In the genomic region with DNA sequence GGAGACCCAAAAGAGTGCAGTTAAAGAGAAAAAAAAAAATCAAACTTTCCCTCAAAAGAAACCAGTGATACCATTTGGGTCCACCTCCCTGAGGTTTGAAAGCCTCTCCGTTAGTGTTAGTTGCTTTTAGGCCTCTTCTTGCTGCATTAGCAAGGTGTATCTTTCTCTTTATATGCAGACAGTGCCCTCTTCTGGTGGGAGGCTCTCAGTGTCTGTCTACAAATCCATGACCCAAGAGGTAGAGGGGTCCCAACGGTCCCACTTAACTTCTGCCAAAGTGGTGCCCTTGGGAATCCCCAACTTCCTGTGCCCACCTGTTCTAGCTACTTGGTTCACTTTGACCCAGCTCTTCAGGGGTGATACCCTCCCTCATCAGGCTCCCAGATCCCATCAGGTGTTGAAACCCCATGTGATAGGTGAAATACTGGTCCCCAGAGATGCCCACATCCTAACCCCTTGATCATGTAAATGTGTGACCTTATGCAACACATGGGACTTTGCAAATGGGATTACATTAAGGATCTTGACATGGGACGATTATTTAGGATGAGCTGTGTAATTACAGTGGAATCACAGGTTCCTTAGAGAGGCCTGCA, we compare ENCODE assay signal across 8 cellular contexts.
DNase-seq lines count a peak whose midpoint lies in the region; ATAC-seq, FAIRE-seq and TF ChIP-seq lines count a peak whose summit lies in the region.

No MANE protein-coding gene starts in this region.

- DNase-seq in AG20443 (ENCODE audit: low spot score) (peak; percentile 38), keratinocyte (ENCODE audit: low read depth, low spot score) (no peak), tibial artery (peak in 1 of 2 donors; percentile 24), NCI-H2081 (lab: John Stamatoyannopoulos, UW) (no peak), inferior parietal cortex (ENCODE audit: extremely low spot score) (no peak)
- DNase-seq in activated naive CD4-positive, alpha-beta T cell treated with anti-CD3 and anti-CD28 coated beads, Interleukin-2, amount 10 ng/mL, durations not matched to agents 7 days and 5 days = peak; percentile 72

- H3K9ac ChIP-seq in keratinocyte (ENCODE audit: control insufficient read depth, extremely low read depth, insufficient read depth, low read length) = no peak overlapping the region

- peaks cover 8% of the 10 kb centered on the region for H3K9me3 ChIP-seq in keratinocyte (ENCODE audit: control insufficient read depth, low read depth, low read length)
- H3K9me3 ChIP-seq in tibial artery = no peaks in the 10 kb centered on the region

- H3K27me3 Mint-ChIP-seq in activated naive CD4-positive, alpha-beta T cell treated with anti-CD3 and anti-CD28 coated beads, Interleukin-2, amount 10 ng/mL, durations not matched to agents 7 days and 5 days = no peaks in the 10 kb centered on the region

- no peak overlapping the region for H3K4me3 Mint-ChIP-seq in activated naive CD4-positive, alpha-beta T cell treated with anti-CD3 and anti-CD28 coated beads, Interleukin-2, amount 10 ng/mL, durations not matched to agents 7 days and 5 days

- H3K27me3 ChIP-seq in keratinocyte (ENCODE audit: control insufficient read depth, extremely low read depth, insufficient read depth, low read length) (no peaks in the 10 kb centered on the region), tibial artery (no peaks in the 10 kb centered on the region)

- H3K36me3 Mint-ChIP-seq in activated naive CD4-positive, alpha-beta T cell treated with anti-CD3 and anti-CD28 coated beads, Interleukin-2, amount 10 ng/mL, durations not matched to agents 7 days and 5 days = peaks cover 86% of the 10 kb centered on the region

- H3K4me3 ChIP-seq in keratinocyte (ENCODE audit: control insufficient read depth in 2 of 3, extremely low read depth in 1 of 3, insufficient read depth in 2 of 3, low read depth in 1 of 3, low read length in 3 of 3) (no peak overlapping the region), tibial artery (no peak overlapping the region)

- intact Hi-C loops in tibial artery (cut with DNase I; ENCODE audit: low total_unique reads) = no loop called here

- CTCF ChIA-PET in activated naive CD4-positive, alpha-beta T cell treated with anti-CD3 and anti-CD28 coated beads, Interleukin-2, amount 10 ng/mL, durations not matched to agents 7 days and 5 days (lab: Charles Lee) = no interaction called here

- no peak overlapping the region for H3K4me2 ChIP-seq in keratinocyte (ENCODE audit: control insufficient read depth, extremely low read depth, insufficient read depth, low read depth, low read length)

- no peak overlapping the region for H2AFZ ChIP-seq in keratinocyte (ENCODE audit: control insufficient read depth, low read length)

- H3K36me3 ChIP-seq in keratinocyte (ENCODE audit: control insufficient read depth in 2 of 2, extremely low read depth in 1 of 2, insufficient read depth in 2 of 2, low read length in 2 of 2) (peaks cover 18% of the 10 kb centered on the region in 2 experiments), tibial artery (peaks cover 12 to 27% (median 20%) of the 10 kb centered on the region in 3 donors)

- dilution Hi-C loops in keratinocyte (cut with MboI; ENCODE audit: extremely low pct_ligation_motif_present, low sequenced_read_pairs) = no loop called here

- peak; percentile 60 for TF ChIP-seq RAD21 in Ishikawa (IDR thresholded peaks at IDR 0.05; ENCODE audit: low read depth)

- peaks cover 51% of the 10 kb centered on the region for H3K4me1 Mint-ChIP-seq in activated naive CD4-positive, alpha-beta T cell treated with anti-CD3 and anti-CD28 coated beads, Interleukin-2, amount 10 ng/mL, durations not matched to agents 7 days and 5 days

- H3K9me1 ChIP-seq in keratinocyte (ENCODE audit: control insufficient read depth, extremely low read depth, insufficient read depth, low read length) = no peaks in the 10 kb centered on the region

- H3K27ac Mint-ChIP-seq in activated naive CD4-positive, alpha-beta T cell treated with anti-CD3 and anti-CD28 coated beads, Interleukin-2, amount 10 ng/mL, durations not matched to agents 7 days and 5 days = peak overlapping the region; percentile 55

- H3K4me1 ChIP-seq in keratinocyte (ENCODE audit: control insufficient read depth, extremely low read depth, insufficient read depth, low read length) = no peaks in the 10 kb centered on the region
- H3K4me1 ChIP-seq in tibial artery = no peaks in the 10 kb centered on the region

- H3K79me2 ChIP-seq in keratinocyte (ENCODE audit: control insufficient read depth, insufficient read depth, low read length) = no peaks in the 10 kb centered on the region

- H3K9me3 Mint-ChIP-seq in activated naive CD4-positive, alpha-beta T cell treated with anti-CD3 and anti-CD28 coated beads, Interleukin-2, amount 10 ng/mL, durations not matched to agents 7 days and 5 days = peaks cover 38% of the 10 kb centered on the region

- TF ChIP-seq EP300 in Ishikawa (IDR thresholded peaks at IDR 0.05; ENCODE audit: borderline replicate concordance) = no peak

- no peak overlapping the region for H3K27ac ChIP-seq in keratinocyte (ENCODE audit: control insufficient read depth, insufficient read depth, low read length)
- H3K27ac ChIP-seq in tibial artery = no peak overlapping the region

- FAIRE-seq in keratinocyte (lab: Jason Lieb, UNC) = no peak

- TF ChIP-seq CTCF in keratinocyte (optimal IDR thresholded peaks at IDR 0.05 in 1 of 3, IDR thresholded peaks at IDR 0.05 in 1 of 3, conservative IDR thresholded peaks at IDR 0.05 in 1 of 3; ENCODE audit: extremely low read depth in 1 of 3, insufficient read depth in 2 of 3, low read length in 3 of 3) = peak; percentile 56 to 74 (median 62)
- peak; percentile 45 to 46 for TF ChIP-seq CTCF in tibial artery (IDR thresholded peaks at IDR 0.05)

- no peaks in the 10 kb centered on the region for H4K20me1 ChIP-seq in keratinocyte (ENCODE audit: control insufficient read depth, extremely low read depth, insufficient read depth, low read length)

- peak; percentile 63 for ATAC-seq in GM19455 (IDR thresholded peaks at IDR 0.05; ENCODE audit: unreplicated experiment)

TF ChIP-seq in Ishikawa, 13 proteins besides CTCF, POLR2A, EP300 and RAD21:
- TF ChIP-seq EGR1 (IDR thresholded peaks at IDR 0.05) = no peak
- TF ChIP-seq TAF1 (IDR thresholded peaks at IDR 0.05; ENCODE audit: low read depth) = no peak
- no peak for TF ChIP-seq NFIC (IDR thresholded peaks at IDR 0.05)
- TF ChIP-seq ZBTB7A (IDR thresholded peaks at IDR 0.05; ENCODE audit: low read depth) = no peak
- no peak for TF ChIP-seq CEBPB (IDR thresholded peaks at IDR 0.05)
- TF ChIP-seq, protein P1, sequence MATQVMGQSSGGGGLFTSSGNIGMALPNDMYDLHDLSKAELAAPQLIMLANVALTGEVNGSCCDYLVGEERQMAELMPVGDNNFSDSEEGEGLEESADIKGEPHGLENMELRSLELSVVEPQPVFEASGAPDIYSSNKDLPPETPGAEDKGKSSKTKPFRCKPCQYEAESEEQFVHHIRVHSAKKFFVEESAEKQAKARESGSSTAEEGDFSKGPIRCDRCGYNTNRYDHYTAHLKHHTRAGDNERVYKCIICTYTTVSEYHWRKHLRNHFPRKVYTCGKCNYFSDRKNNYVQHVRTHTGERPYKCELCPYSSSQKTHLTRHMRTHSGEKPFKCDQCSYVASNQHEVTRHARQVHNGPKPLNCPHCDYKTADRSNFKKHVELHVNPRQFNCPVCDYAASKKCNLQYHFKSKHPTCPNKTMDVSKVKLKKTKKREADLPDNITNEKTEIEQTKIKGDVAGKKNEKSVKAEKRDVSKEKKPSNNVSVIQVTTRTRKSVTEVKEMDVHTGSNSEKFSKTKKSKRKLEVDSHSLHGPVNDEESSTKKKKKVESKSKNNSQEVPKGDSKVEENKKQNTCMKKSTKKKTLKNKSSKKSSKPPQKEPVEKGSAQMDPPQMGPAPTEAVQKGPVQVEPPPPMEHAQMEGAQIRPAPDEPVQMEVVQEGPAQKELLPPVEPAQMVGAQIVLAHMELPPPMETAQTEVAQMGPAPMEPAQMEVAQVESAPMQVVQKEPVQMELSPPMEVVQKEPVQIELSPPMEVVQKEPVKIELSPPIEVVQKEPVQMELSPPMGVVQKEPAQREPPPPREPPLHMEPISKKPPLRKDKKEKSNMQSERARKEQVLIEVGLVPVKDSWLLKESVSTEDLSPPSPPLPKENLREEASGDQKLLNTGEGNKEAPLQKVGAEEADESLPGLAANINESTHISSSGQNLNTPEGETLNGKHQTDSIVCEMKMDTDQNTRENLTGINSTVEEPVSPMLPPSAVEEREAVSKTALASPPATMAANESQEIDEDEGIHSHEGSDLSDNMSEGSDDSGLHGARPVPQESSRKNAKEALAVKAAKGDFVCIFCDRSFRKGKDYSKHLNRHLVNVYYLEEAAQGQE (IDR thresholded peaks at IDR 0.05; ENCODE audit: low read depth) = no peak
- no peak for TF ChIP-seq TCF12 (IDR thresholded peaks at IDR 0.05; ENCODE audit: low read depth)
- TF ChIP-seq TEAD4 (IDR thresholded peaks at IDR 0.05) = no peak
- TF ChIP-seq CREB1 (IDR thresholded peaks at IDR 0.05; ENCODE audit: low read depth) = no peak
- no peak for TF ChIP-seq YY1 (IDR thresholded peaks at IDR 0.05; ENCODE audit: low read depth)
- TF ChIP-seq FOXM1 (IDR thresholded peaks at IDR 0.05; ENCODE audit: borderline replicate concordance, low read depth) = no peak
TF ChIP-seq in Ishikawa: peak in this region for 0.

Comparison
In these comparisons a context has a peak if more than half of its experiments do, and no peak if none do; other contexts are left out.
1. DNase-seq: peak in AG20443 (single experiment) and activated naive CD4-positive, alpha-beta T cell treated with anti-CD3 and anti-CD28 coated beads, Interleukin-2, amount 10 ng/mL, durations not matched to agents 7 days and 5 days (single experiment); none in keratinocyte (single experiment), NCI-H2081 (0 of 2) and inferior parietal cortex (single experiment).